9 cellular contexts compared by ENCODE assay signal in the genomic region with DNA sequence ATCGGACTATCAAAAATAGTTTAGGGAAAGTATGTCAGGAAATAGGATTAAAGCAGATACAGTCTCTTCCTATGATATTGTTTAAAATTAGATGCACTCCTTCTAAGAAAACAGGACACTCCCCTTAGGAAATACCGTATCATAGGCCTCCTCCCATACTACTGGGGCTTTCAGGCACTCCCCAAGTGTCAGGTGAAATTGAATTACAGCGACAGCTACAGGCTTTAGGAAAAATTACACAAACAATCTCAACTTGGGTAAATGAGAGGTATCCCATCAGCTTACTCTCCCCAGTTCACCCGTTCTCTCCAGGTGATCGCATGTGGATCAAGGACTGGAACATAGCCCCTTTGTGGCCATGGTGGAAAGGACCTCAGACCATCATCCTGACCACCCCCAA.
DNase-seq lines count a peak whose midpoint lies in the region; ATAC-seq and TF ChIP-seq lines count a peak whose summit lies in the region.
"Had no signal": no experiment of that assay in that cellular context is flagged by ENCODE, and none has a peak within 500 bp of the region (broad histone marks: within the 10 kb centered on the region; RNA-seq: fewer than 3 reads in every experiment).

No MANE protein-coding gene starts in this region.

- H3K36me3 Mint-ChIP-seq in memory B cell, result peaks cover 23% of the 10 kb centered on the region

- H3K4me1 Mint-ChIP-seq in memory B cell, result peaks cover 71% of the 10 kb centered on the region

- DNase-seq in GM10266 (ENCODE audit: extremely low spot score) (no peak), astrocyte of the spinal cord (ENCODE audit: low read depth, low spot score) (no peak), memory B cell (ENCODE audit: low spot score in 2 of 2) (no peak), 8988T (no peak), cerebellar cortex (ENCODE audit: low spot score) (no peak)
- DNase-seq: stimulated activated naive CD8-positive, alpha-beta T cell treated with anti-CD3 and anti-CD28 coated beads, Interleukin-15, Interleukin-2, amounts not matched to agents 100 U/mL and 50 U/mL, for 24 hours had no signal

- TF ChIP-seq CTCF in GM10266 (IDR thresholded peaks at IDR 0.05; ENCODE audit: control insufficient read depth, insufficient read depth, low read depth, missing control alignments), result peak; percentile 46
- peak; percentile 24 for TF ChIP-seq CTCF in astrocyte of the spinal cord (IDR thresholded peaks at IDR 0.05; ENCODE audit: low read depth, low read length)

- H3K4me3 Mint-ChIP-seq in memory B cell, result no peak overlapping the region

- in situ Hi-C loops in astrocyte of the spinal cord (cut with HindIII; ENCODE audit: low sequenced_read_pairs), result no loop called here

- peak overlapping the region; percentile 72 for H3K27ac Mint-ChIP-seq in memory B cell

- H3K27me3 Mint-ChIP-seq in memory B cell, result no peaks in the 10 kb centered on the region

- ATAC-seq in HG03342 (IDR thresholded peaks at IDR 0.05; ENCODE audit: unreplicated experiment) (peak; percentile 43), memory B cell (ENCODE audit: low read depth) (peak; percentile 71), GM18520 (IDR thresholded peaks at IDR 0.05; ENCODE audit: unreplicated experiment) (no peak), HG03565 (IDR thresholded peaks at IDR 0.05; ENCODE audit: unreplicated experiment) (no peak)
- ATAC-seq: stimulated activated naive CD8-positive, alpha-beta T cell treated with anti-CD3 and anti-CD28 coated beads, Interleukin-15, Interleukin-2, amounts not matched to agents 100 U/mL and 50 U/mL, for 24 hours had no signal

- peaks cover 1% of the 10 kb centered on the region for H3K9me3 Mint-ChIP-seq in memory B cell

- H3K4me3 ChIP-seq in astrocyte of the spinal cord (ENCODE audit: low read depth, low read length), result no peak overlapping the region

Comparison
In these comparisons a context has a peak if more than half of its experiments do, and no peak if none do; other contexts are left out.
1. ATAC-seq: peak in HG03342 (single experiment) and memory B cell (single experiment); none in GM18520 (single experiment) and HG03565 (single experiment).